1 cellular context compared by ENCODE assay signal in the genomic region with DNA sequence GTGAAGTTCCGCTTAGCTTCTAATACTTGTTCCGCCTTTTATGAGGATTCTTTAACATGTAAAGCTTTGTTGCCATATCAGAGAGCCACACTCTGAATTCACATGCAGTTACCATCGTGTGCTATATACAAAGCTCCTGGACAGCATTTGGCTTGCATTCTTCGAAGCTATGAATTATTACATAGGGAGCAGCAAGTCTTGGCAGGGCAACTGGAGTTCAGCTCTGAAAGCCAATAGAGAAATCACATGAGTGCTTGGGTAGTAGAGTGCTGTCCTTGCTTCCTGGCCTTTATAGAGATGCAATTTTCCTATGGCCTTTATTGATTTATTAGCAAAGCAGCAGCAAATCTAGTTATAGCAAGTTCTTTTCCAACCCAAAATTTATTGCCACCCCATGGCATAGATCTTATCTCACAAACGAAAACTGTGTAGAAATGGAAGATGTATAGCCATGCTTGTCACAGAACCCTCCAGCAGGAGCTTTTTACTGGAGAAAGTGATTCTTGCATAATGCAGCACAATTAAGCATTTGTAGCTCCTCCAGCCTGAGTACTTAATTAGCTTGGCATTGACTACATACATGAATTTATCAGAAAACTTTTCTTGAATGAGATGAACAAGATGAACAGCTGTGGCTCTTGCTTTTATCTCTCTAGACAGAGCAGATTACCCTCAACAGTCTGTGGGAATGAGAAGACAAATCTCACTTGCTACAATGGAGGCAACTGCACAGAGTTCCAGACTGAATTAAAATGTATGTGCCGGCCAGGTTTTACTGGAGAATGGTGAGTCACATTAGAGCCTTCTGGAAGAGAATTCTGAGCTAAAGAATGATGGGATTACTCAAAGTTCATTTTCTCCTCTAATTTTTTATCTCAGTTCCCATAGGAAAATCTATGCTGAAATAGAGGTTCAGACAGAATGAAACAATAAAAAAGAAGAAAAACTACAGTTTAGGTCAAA.
TF ChIP-seq lines count a peak whose summit lies in the region.

No MANE protein-coding gene starts in this region.

TF ChIP-seq in GM23338, 12 proteins besides CTCF, POLR2A, EP300 and RAD21:
- TF ChIP-seq EZH2 (IDR thresholded peaks at IDR 0.05; ENCODE audit: low read depth, unreplicated experiment) (no peak), NANOG (IDR thresholded peaks at IDR 0.05; ENCODE audit: borderline replicate concordance) (no peak), ZNF462 (CRISPR knock-in tag; IDR thresholded peaks at IDR 0.05) (no peak), ZNF114 (CRISPR knock-in tag; IDR thresholded peaks at IDR 0.05) (no peak), STAT1 (IDR thresholded peaks at IDR 0.05; ENCODE audit: unreplicated experiment) (no peak), REST (IDR thresholded peaks at IDR 0.05; ENCODE audit: unreplicated experiment) (no peak)
